18 cellular contexts compared by ENCODE assay signal in genomic region chr7:147412782-147413186, GRCh38.
DNase-seq lines count a peak whose midpoint lies in the region; ATAC-seq, FAIRE-seq and TF ChIP-seq lines count a peak whose summit lies in the region.
"Had no signal": no experiment of that assay in that cellular context is flagged by ENCODE, and none has a peak within 500 bp of the region (broad histone marks: within the 10 kb centered on the region; RNA-seq: fewer than 3 reads in every experiment).

No MANE protein-coding gene starts in this region.

- ATAC-seq in lower lobe of right lung = peak; percentile 42 to 63
- no peak for ATAC-seq in GM21529 (IDR thresholded peaks at IDR 0.05; ENCODE audit: unreplicated experiment)
- ATAC-seq: natural killer cell, Right ventricle myocardium inferior had no signal

- TF ChIP-seq CTCF in AG04449 (IDR thresholded peaks at IDR 0.05; ENCODE audit: insufficient read depth, low read length, missing control alignments) = no peak
- no peak for TF ChIP-seq CTCF in mammary epithelial cell (conservative IDR thresholded peaks at IDR 0.05 in 1 of 2, IDR thresholded peaks at IDR 0.05 in 1 of 2; ENCODE audit: extremely low read depth in 1 of 2, insufficient read depth in 1 of 2, low read depth in 1 of 2, low read length in 2 of 2)
- no peak for TF ChIP-seq CTCF in lower lobe of right lung (IDR thresholded peaks at IDR 0.05)
- TF ChIP-seq CTCF in progenitor cell of endocrine pancreas (IDR thresholded peaks at IDR 0.05; ENCODE audit: unreplicated experiment) = no peak

- H3K27ac ChIP-seq in mammary epithelial cell (ENCODE audit: insufficient read depth, low read depth, low read length) (no peak overlapping the region), lower lobe of right lung (peak overlapping the region; percentile 20)
- H3K27ac ChIP-seq: HL-60 had no signal

- peak overlapping the region; percentile 48 for H3K4me2 ChIP-seq in mammary epithelial cell (ENCODE audit: insufficient read depth, low read depth, low read length)

- peaks cover 6% of the 10 kb centered on the region for H3K4me1 Mint-ChIP-seq in progenitor cell of endocrine pancreas (ENCODE audit: low read depth)
- H3K4me1 Mint-ChIP-seq: activated B cell treated with CpG ODN at 0.5 μM for 24 hours had no signal

- in situ Hi-C loops in mammary epithelial cell (cut with MboI; ENCODE audit: low sequenced_read_pairs in 2 of 2) = no loop called here

- H3K79me2 ChIP-seq in mammary epithelial cell (ENCODE audit: insufficient read depth, low read length) = no peaks in the 10 kb centered on the region

- peaks cover 14% of the 10 kb centered on the region for H3K4me1 ChIP-seq in mammary epithelial cell (ENCODE audit: insufficient read depth, low read length)
- peaks cover 8% of the 10 kb centered on the region for H3K4me1 ChIP-seq in lower lobe of right lung
- H3K4me1 ChIP-seq: BE2C, spleen had no signal

- H3K36me3 Mint-ChIP-seq in progenitor cell of endocrine pancreas (ENCODE audit: insufficient read depth) = no peaks in the 10 kb centered on the region
- H3K36me3 Mint-ChIP-seq: type B pancreatic cell had no signal

- no peaks in the 10 kb centered on the region for H4K20me1 ChIP-seq in mammary epithelial cell (ENCODE audit: insufficient read depth, low read length)

- WGBS in mammary epithelial cell (ENCODE audit: low coverage, missing lambda C conversion rate) = 28% methylated on average over 3 of the region's 3 CpGs

- BruUV-seq in mammary epithelial cell (replicated peaks; lab: Mats Ljungman, UMichigan) = no TSS peak

- no peak overlapping the region for H3K27ac Mint-ChIP-seq in progenitor cell of endocrine pancreas
- H3K27ac Mint-ChIP-seq: activated B cell treated with CpG ODN at 0.5 μM for 24 hours, natural killer cell, type B pancreatic cell had no signal

- FAIRE-seq in HTR-8/SVneo (lab: Jason Lieb, UNC) = no peak

- peak overlapping the region; percentile 6 for H2AFZ ChIP-seq in mammary epithelial cell (ENCODE audit: low read depth, low read length)

- H3K9me3 ChIP-seq in mammary epithelial cell (replicated peaks; ENCODE audit: insufficient read depth, low read length) (no peaks in the 10 kb centered on the region), lower lobe of right lung (no peaks in the 10 kb centered on the region)
- H3K9me3 ChIP-seq: BE2C had no signal

- no peaks in the 10 kb centered on the region for H3K36me3 ChIP-seq in mammary epithelial cell (ENCODE audit: insufficient read depth, low read length)
- no peaks in the 10 kb centered on the region for H3K36me3 ChIP-seq in lower lobe of right lung
- H3K36me3 ChIP-seq: BE2C, spleen had no signal

- no peak overlapping the region for H3K9ac ChIP-seq in mammary epithelial cell (ENCODE audit: insufficient read depth, low read length)

- POLR2A ChIA-PET in AG04449 (lab: Yijun Ruan, JAX) = interaction anchor here (1.0 to 1.1 kb wide), 2 partner anchors 12 to 96 kb away, joined by 4 to 5 read pairs; no protein-coding TSS in a partner anchor

- DNase-seq in AG04449 (ENCODE audit: low read depth, low spot score) (peak; percentile 92), HTR-8/SVneo (ENCODE audit: insufficient read length, low spot score) (peak; percentile 50), mammary epithelial cell (peak; percentile 7), lower lobe of right lung (no peak), NOMO-1 (lab: John Stamatoyannopoulos, UW; ENCODE audit: unreplicated experiment in 2 of 2) (no peak), progenitor cell of endocrine pancreas (ENCODE audit: low spot score, unreplicated experiment) (no peak)
- no peak for DNase-seq in activated CD4-positive, alpha-beta T cell treated with anti-CD3 and anti-CD28 coated beads for 48 hours
- DNase-seq: activated B cell treated with CpG ODN at 0.5 μM for 24 hours; activated T-cell treated with anti-CD3 and anti-CD28 coated beads, Interleukin-2, amount 50 U/mL, for 1 hour; aorta; BE2C; natural killer cell; NCI-H1048; spleen had no signal

- no peaks in the 10 kb centered on the region for H3K27me3 ChIP-seq in mammary epithelial cell (ENCODE audit: insufficient read depth, low read length)
- no peaks in the 10 kb centered on the region for H3K27me3 ChIP-seq in lower lobe of right lung (ENCODE audit: low read depth)
- H3K27me3 ChIP-seq: BE2C, spleen had no signal

- H3K4me3 ChIP-seq in AG04449 (ENCODE audit: low read depth, low read length) (no peak overlapping the region), mammary epithelial cell (replicated peaks in 1 of 3; ENCODE audit: insufficient read depth in 1 of 3, low read depth in 2 of 3, low read length in 3 of 3) (no peak overlapping the region), lower lobe of right lung (peak overlapping the region; percentile 6)
- H3K4me3 ChIP-seq: spleen had no signal

- CTCF ChIA-PET in AG04449 (lab: Yijun Ruan, JAX) = interaction anchor here (1.7 to 1.9 kb wide), 2 partner anchors 16 to 19 kb away, joined by 5 to 6 read pairs; no protein-coding TSS in a partner anchor
- CTCF ChIA-PET in mammary epithelial cell (lab: Charles Lee; ENCODE audit: low non-redundant PET) = no interaction called here

- H3K9me3 Mint-ChIP-seq in progenitor cell of endocrine pancreas (ENCODE audit: low read depth) = peaks cover 12% of the 10 kb centered on the region

- intact Hi-C loops in mammary epithelial cell (cut with micrococcal nuclease) = no loop called here
- intact Hi-C loops in lower lobe of right lung (cut with DNase I) = no loop called here

- H3K4me3 Mint-ChIP-seq in progenitor cell of endocrine pancreas (ENCODE audit: low read depth) = no peak overlapping the region
- H3K4me3 Mint-ChIP-seq: activated B cell treated with CpG ODN at 0.5 μM for 24 hours, natural killer cell, type B pancreatic cell had no signal

- dilution Hi-C loops in mammary epithelial cell (cut with HindIII; ENCODE audit: low sequenced_read_pairs) = no loop called here

- H3K27me3 Mint-ChIP-seq in progenitor cell of endocrine pancreas = peaks cover 6% of the 10 kb centered on the region
- H3K27me3 Mint-ChIP-seq: activated B cell treated with CpG ODN at 0.5 μM for 24 hours, type B pancreatic cell had no signal

Comparison
In these comparisons a context has a peak if more than half of its experiments do, and no peak if none do; other contexts are left out.
1. DNase-seq: peak in AG04449 (single experiment), HTR-8/SVneo (single experiment) and mammary epithelial cell (single experiment); none in lower lobe of right lung (single experiment), NOMO-1 (0 of 2), progenitor cell of endocrine pancreas (single experiment) and activated CD4-positive, alpha-beta T cell treated with anti-CD3 and anti-CD28 coated beads for 48 hours (single experiment).